In the genomic region with DNA sequence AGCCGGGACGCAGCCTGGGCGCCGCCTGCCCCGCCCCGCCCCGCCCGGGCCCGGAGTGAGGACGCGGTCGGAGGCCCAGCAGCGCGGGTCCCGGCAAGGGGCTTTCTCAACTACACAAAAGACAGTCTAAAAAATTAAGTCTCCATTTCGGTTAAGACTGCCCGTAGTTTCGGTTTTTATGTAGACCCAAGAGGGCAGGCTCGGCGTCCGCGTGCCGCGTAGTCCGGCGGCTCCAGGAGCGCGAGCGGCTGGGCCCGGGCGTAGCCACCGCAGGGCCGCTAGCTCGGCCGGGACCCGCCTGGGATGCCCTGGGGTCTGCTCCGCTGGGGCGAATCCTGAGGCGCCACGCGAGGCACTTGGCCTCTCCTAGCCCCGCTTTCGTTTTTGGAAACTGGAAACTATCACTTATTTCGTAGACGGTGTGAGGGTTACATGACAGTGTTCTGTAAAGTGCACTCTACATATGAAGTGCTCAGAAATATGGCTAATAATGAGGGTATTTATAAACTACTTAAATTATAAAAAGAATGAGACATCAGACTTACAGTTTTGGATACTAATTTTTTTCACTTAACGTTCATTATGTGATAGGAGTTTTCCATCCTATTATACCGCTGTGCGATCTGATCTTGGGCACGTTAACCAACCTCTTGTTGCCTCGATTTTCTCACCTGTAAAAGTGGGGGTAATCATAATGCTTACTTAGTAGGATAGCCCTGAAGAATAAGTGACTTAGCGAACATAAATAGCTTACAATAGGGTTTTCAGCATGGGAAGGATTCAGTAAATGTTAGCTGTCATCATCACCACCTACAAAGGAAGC, we compare ENCODE assay signal across 8 cellular contexts. TPM values are rescaled to one million over a fixed set of nuclear protein-coding genes. Genes with fewer than 3 reads are reported as not detected.
DNase-seq lines count a peak whose midpoint lies in the region; ATAC-seq, FAIRE-seq and TF ChIP-seq lines count a peak whose summit lies in the region.

No MANE protein-coding gene starts in this region.

- CTCF ChIA-PET in activated B cell treated with CpG ODN at 0.5 μM for 24 hours (lab: Charles Lee) (interaction anchor here (1.2 kb wide), 1 partner anchor 76 kb away, joined by 3 read pairs; no protein-coding TSS in a partner anchor), HepG2 (lab: Yijun Ruan, JAX; ENCODE audit: low intra/inter-chr PET ratio, low total read pairs) (no interaction called here)

- peak overlapping the region; percentile 86 for H3K4me3 Mint-ChIP-seq in activated B cell treated with CpG ODN at 0.5 μM for 24 hours

- no peak for TF ChIP-seq CTCF in activated B cell treated with CpG ODN at 0.5 μM for 24 hours (IDR thresholded peaks at IDR 0.05)
- no peak for TF ChIP-seq CTCF in colonic mucosa (IDR thresholded peaks at IDR 0.05)
- no peak for TF ChIP-seq CTCF in HepG2 (CRISPR knock-in tag; IDR thresholded peaks at IDR 0.05)

- H3K9me3 ChIP-seq in HUES48 (ENCODE audit: control insufficient read depth, insufficient read depth, low read length) (no peaks in the 10 kb centered on the region), colonic mucosa (no peaks in the 10 kb centered on the region), HepG2 (ENCODE audit: low read length) (no peaks in the 10 kb centered on the region)

- H2AFZ ChIP-seq in HepG2 (ENCODE audit: low read length), result no peak overlapping the region

- TF ChIP-seq RAD21 in HepG2 (CRISPR knock-in tag; IDR thresholded peaks at IDR 0.05), result no peak; the same call in 1 of the 2 replicates

- no peaks in the 10 kb centered on the region for H3K27me3 Mint-ChIP-seq in activated B cell treated with CpG ODN at 0.5 μM for 24 hours

- BruUV-seq in HepG2 (replicated peaks; lab: Mats Ljungman, UMichigan), result TSS peak; percentile 55

- H3K27ac ChIP-seq in HUES48 (ENCODE audit: low read depth, low read length) (no peak overlapping the region), colonic mucosa (peak overlapping the region; percentile 78), HepG2 (ENCODE audit: extremely low read length, insufficient read depth, low read length) (peak overlapping the region; percentile 60)

- no peaks in the 10 kb centered on the region for H3K9me3 Mint-ChIP-seq in activated B cell treated with CpG ODN at 0.5 μM for 24 hours

- H3K4me1 Mint-ChIP-seq in activated B cell treated with CpG ODN at 0.5 μM for 24 hours, result peaks cover 20% of the 10 kb centered on the region

- peaks cover 26% of the 10 kb centered on the region for H3K79me2 ChIP-seq in HepG2 (ENCODE audit: insufficient read depth, low read length)

- ATAC-seq in GM21423 (IDR thresholded peaks at IDR 0.05; ENCODE audit: unreplicated experiment) (peak; percentile 55), activated B cell treated with CpG ODN at 0.5 μM for 24 hours (ENCODE audit: low read depth) (peak; percentile 71), HepG2 (peak; percentile 77)

- in situ Hi-C loops in G401 (cut with HindIII; ENCODE audit: low sequenced_read_pairs) (no loop called here), HepG2 (cut with HindIII; ENCODE audit: extremely low pct_ligation_motif_present, low pct_unique_long_range_greater_than_20kb) (no loop called here)

- H3K36me3 ChIP-seq in HUES48 (ENCODE audit: control insufficient read depth, insufficient read depth, low read length) (no peaks in the 10 kb centered on the region), colonic mucosa (no peaks in the 10 kb centered on the region), HepG2 (replicated peaks in 1 of 2; ENCODE audit: control insufficient read depth in 1 of 2, insufficient read depth in 2 of 2, low read length in 2 of 2) (no peaks in the 10 kb centered on the region)

- no peak overlapping the region for H3K27ac Mint-ChIP-seq in activated B cell treated with CpG ODN at 0.5 μM for 24 hours

- FAIRE-seq in HepG2 (lab: Jason Lieb, UNC), result no peak

- H3K4me2 ChIP-seq in HepG2 (ENCODE audit: low read depth, low read length), result peak overlapping the region; percentile 89

- H3K9ac ChIP-seq in HUES48 (ENCODE audit: low read depth, low read length), result peak overlapping the region; percentile 31; the same call in 1 of the 2 replicates
- peak overlapping the region; percentile 49 to 79 for H3K9ac ChIP-seq in colonic mucosa (ENCODE audit: low read depth in 2 of 2, low read length in 2 of 2)
- H3K9ac ChIP-seq in HepG2 (ENCODE audit: insufficient read depth, low read depth, low read length), result peak overlapping the region; percentile 83

- DNase-seq in G401 (ENCODE audit: low spot score) (peak; percentile 42), activated B cell treated with CpG ODN at 0.5 μM for 24 hours (peak; percentile 49), colonic mucosa (peak; percentile 41), HepG2 (ENCODE audit: low spot score) (no peak), ureter (ENCODE audit: low spot score) (no peak)
- peak in 2 of 3 experiments; percentile 25 to 31 for DNase-seq in stimulated activated CD4-positive, alpha-beta T cell treated with anti-CD3 and anti-CD28 coated beads, TNF-alpha, amount 100 ng/mL, for 4 hours (ENCODE audit: low read depth in 3 of 3)

- H3K4me1 ChIP-seq in HUES48 (ENCODE audit: control insufficient read depth, insufficient read depth, low read length) (peaks cover 29% of the 10 kb centered on the region), colonic mucosa (no peaks in the 10 kb centered on the region), HepG2 (ENCODE audit: insufficient read depth, low read length) (peaks cover 66% of the 10 kb centered on the region)

- peaks cover 28% of the 10 kb centered on the region for H3K27me3 ChIP-seq in HUES48 (ENCODE audit: control insufficient read depth, insufficient read depth, low read length)
- no peaks in the 10 kb centered on the region for H3K27me3 ChIP-seq in colonic mucosa
- no peaks in the 10 kb centered on the region; a peak in 1 of 5 replicates for H3K27me3 ChIP-seq in HepG2 (ENCODE audit: control insufficient read depth in 1 of 2, insufficient read depth in 2 of 2, low read length in 2 of 2)

- H3K36me3 Mint-ChIP-seq in activated B cell treated with CpG ODN at 0.5 μM for 24 hours (ENCODE audit: low read depth), result no peaks in the 10 kb centered on the region

- H4K20me1 ChIP-seq in HepG2 (ENCODE audit: insufficient read depth, low read length), result no peaks in the 10 kb centered on the region

- POLR2A ChIA-PET in activated B cell treated with CpG ODN at 0.5 μM for 24 hours (lab: Charles Lee), result interaction anchor here (0.6 to 2.2 kb wide), 5 partner anchors 29 to 827 kb away, joined by 3 to 8 read pairs (median 5); partner anchors contain the start of genes COA1, MRPL32, PSMA2 and STK17A
- POLR2A ChIA-PET in HepG2 (lab: Yijun Ruan, JAX), result interaction anchor here (1.3 to 2.9 kb wide), 6 partner anchors 9 to 177 kb away, joined by 6 to 28 read pairs (median 14); partner anchors contain the start of genes COA1 and STK17A

- TF ChIP-seq POLR2A in HepG2 (IDR thresholded peaks at IDR 0.05; ENCODE audit: insufficient read depth in 1 of 2, low read depth in 2 of 2, low read length in 2 of 2), result no peak

- intact Hi-C loops in activated B cell treated with CpG ODN at 0.5 μM for 24 hours (cut with micrococcal nuclease), result loop anchor here (2.0 kb wide), 1 partner anchor 30 kb away; the partner anchor contains the start of gene COA1
- intact Hi-C loops in colonic mucosa (cut with DNase I), result no loop called here
- intact Hi-C loops in HepG2 (cut with micrococcal nuclease; ENCODE audit: unreplicated experiment), result loop anchor here (2.0 to 5.0 kb wide), 2 partner anchors 28 to 53 kb away; no protein-coding TSS in a partner anchor

- no peak for TF ChIP-seq EP300 in HepG2 (IDR thresholded peaks at IDR 0.05; ENCODE audit: low read depth in 2 of 2, low read length in 2 of 2)
- TF ChIP-seq EP300 in HepG2 (CRISPR knock-in tag; IDR thresholded peaks at IDR 0.05; ENCODE audit: borderline replicate concordance), result no peak

- 9% methylated on average over 14 of the region's 51 CpGs for WGBS in HepG2 (ENCODE audit: low lambda C conversion rate)

- H3K4me3 ChIP-seq in HUES48 (ENCODE audit: low read depth, low read length) (peak overlapping the region; percentile 72), colonic mucosa (peak overlapping the region; percentile 74), HepG2 (replicated peaks in 1 of 3; ENCODE audit: insufficient read depth in 1 of 3, low read depth in 2 of 3, low read length in 3 of 3) (peak overlapping the region; percentile 75 to 91 (median 82))

RNA-seq across cellular contexts. Expression of gene BLVRA, which starts 0.6 kb away (rescaled TPM):
- 145 and 190 TPM in 2 replicates for total RNA-seq in G401 (2014; rRNA removed; shearing (Covaris generic))
- total RNA-seq in activated B cell treated with CpG ODN at 0.5 μM for 24 hours (8.5 and 10.2 TPM in 2 replicates), colonic mucosa (10 to 100 TPM in 1 of 2 donors, 1 to 10 TPM in 1; 5.4 to 14.7 TPM), HepG2 (2016; rRNA removed; fragmentation: Illumina TruSeq; extraction: Trizol) (64.2 and 95.5 TPM in 2 replicates), ureter (35.9 TPM)
- total RNA-seq in HepG2 (2016; cell fraction: cytosol; rRNA removed; fragmentation: Illumina TruSeq; extraction: Trizol; ENCODE audit: low read depth), result 21.9 and 23.4 TPM in 2 replicates
- 67.8 and 102 TPM in 2 replicates for total RNA-seq in HepG2 (2016; cell fraction: insoluble cytoplasmic fraction; rRNA removed; fragmentation: Illumina TruSeq; extraction: Trizol)
- 20.5 and 21.4 TPM in 2 replicates for total RNA-seq in HepG2 (2016; cell fraction: membrane; rRNA removed; fragmentation: Illumina TruSeq; extraction: Trizol)
- total RNA-seq in HepG2 (2016; cell fraction: nucleus; rRNA removed; fragmentation: Illumina TruSeq; extraction: Trizol), result 27.3 and 29.0 TPM in 2 replicates
- polyA plus RNA-seq in HepG2 (2011; rRNA removed), result 34.5 and 39.2 TPM in 2 replicates
- 47.8 and 49.9 TPM in 2 replicates for polyA plus RNA-seq in HepG2 (2011; cell fraction: cytosol; rRNA removed)
- 12.4 and 14.9 TPM in 2 replicates for polyA plus RNA-seq in HepG2 (2011; cell fraction: nucleus; rRNA removed)
- polyA plus RNA-seq in HepG2 (2012), result 44.0 and 55.0 TPM in 2 replicates
- 24.0 and 27.8 TPM in 2 replicates for polyA plus RNA-seq in HepG2 (2016; cell fraction: cytosol; fragmentation: Illumina TruSeq; extraction: Trizol; ENCODE audit: low read depth)
- polyA plus RNA-seq in HepG2 (2016; cell fraction: insoluble cytoplasmic fraction; fragmentation: Illumina TruSeq; extraction: Trizol; ENCODE audit: low read depth), result 114 and 128 TPM in 2 replicates
- 19.9 and 21.4 TPM in 2 replicates for polyA plus RNA-seq in HepG2 (2016; cell fraction: membrane; fragmentation: Illumina TruSeq; extraction: Trizol; ENCODE audit: low read depth)
- 45.1 and 49.9 TPM in 2 replicates for polyA plus RNA-seq in HepG2 (2016; cell fraction: nucleus; fragmentation: Illumina TruSeq; extraction: Trizol; ENCODE audit: insufficient read depth, low read depth)
- polyA minus RNA-seq in HepG2 (2011; rRNA and poly(A)+ RNA removed; ENCODE audit: low replicate concordance), result 29.9 and 40.1 TPM in 2 replicates
- polyA minus RNA-seq in HepG2 (2011; cell fraction: cytosol; rRNA and poly(A)+ RNA removed), result 17.3 and 18.1 TPM in 2 replicates
- 9.5 and 12.1 TPM in 2 replicates for polyA minus RNA-seq in HepG2 (2011; cell fraction: nucleus; rRNA and poly(A)+ RNA removed)

RNA-seq across cellular contexts. Expression of gene COA1, which starts 29.7 kb away (rescaled TPM):
- total RNA-seq in G401 (2014; rRNA removed; shearing (Covaris generic)), result 135 and 184 TPM in 2 replicates
- total RNA-seq in activated B cell treated with CpG ODN at 0.5 μM for 24 hours (49.2 and 56.9 TPM in 2 replicates), colonic mucosa (10 to 100 TPM; 24.8 to 45.1 TPM), HepG2 (2016; rRNA removed; fragmentation: Illumina TruSeq; extraction: Trizol) (65.7 and 73.8 TPM in 2 replicates), ureter (76.2 TPM)
- 55.7 and 58.2 TPM in 2 replicates for total RNA-seq in HepG2 (2016; cell fraction: cytosol; rRNA removed; fragmentation: Illumina TruSeq; extraction: Trizol; ENCODE audit: low read depth)
- total RNA-seq in HepG2 (2016; cell fraction: insoluble cytoplasmic fraction; rRNA removed; fragmentation: Illumina TruSeq; extraction: Trizol), result 70.5 and 77.2 TPM in 2 replicates
- total RNA-seq in HepG2 (2016; cell fraction: membrane; rRNA removed; fragmentation: Illumina TruSeq; extraction: Trizol), result 72.3 and 77.3 TPM in 2 replicates
- 76.7 and 96.2 TPM in 2 replicates for total RNA-seq in HepG2 (2016; cell fraction: nucleus; rRNA removed; fragmentation: Illumina TruSeq; extraction: Trizol)
- 32.1 and 33.2 TPM in 2 replicates for polyA plus RNA-seq in HepG2 (2011; rRNA removed)
- polyA plus RNA-seq in HepG2 (2011; cell fraction: cytosol; rRNA removed), result 26.3 and 35.6 TPM in 2 replicates
- 25.4 and 32.3 TPM in 2 replicates for polyA plus RNA-seq in HepG2 (2011; cell fraction: nucleus; rRNA removed)
- polyA plus RNA-seq in HepG2 (2012), result 50.0 and 53.2 TPM in 2 replicates
- 44.5 and 61.1 TPM in 2 replicates for polyA plus RNA-seq in HepG2 (2016; cell fraction: cytosol; fragmentation: Illumina TruSeq; extraction: Trizol; ENCODE audit: low read depth)
- polyA plus RNA-seq in HepG2 (2016; cell fraction: insoluble cytoplasmic fraction; fragmentation: Illumina TruSeq; extraction: Trizol; ENCODE audit: low read depth), result 79.5 and 94.9 TPM in 2 replicates
- 74.5 and 82.3 TPM in 2 replicates for polyA plus RNA-seq in HepG2 (2016; cell fraction: membrane; fragmentation: Illumina TruSeq; extraction: Trizol; ENCODE audit: low read depth)
- polyA plus RNA-seq in HepG2 (2016; cell fraction: nucleus; fragmentation: Illumina TruSeq; extraction: Trizol; ENCODE audit: insufficient read depth, low read depth), result 75.3 and 81.4 TPM in 2 replicates
- 53.0 and 124 TPM in 2 replicates for polyA minus RNA-seq in HepG2 (2011; rRNA and poly(A)+ RNA removed; ENCODE audit: low replicate concordance)
- 14.2 and 15.8 TPM in 2 replicates for polyA minus RNA-seq in HepG2 (2011; cell fraction: cytosol; rRNA and poly(A)+ RNA removed)
- 105 and 106 TPM in 2 replicates for polyA minus RNA-seq in HepG2 (2011; cell fraction: nucleus; rRNA and poly(A)+ RNA removed)

Comparison
In these comparisons a context has a peak if more than half of its experiments do, and no peak if none do; other contexts are left out.
1. DNase-seq: peak in G401 (single experiment), activated B cell treated with CpG ODN at 0.5 μM for 24 hours (single experiment), colonic mucosa (single experiment) and stimulated activated CD4-positive, alpha-beta T cell treated with anti-CD3 and anti-CD28 coated beads, TNF-alpha, amount 100 ng/mL, for 4 hours (2 of 3); none in HepG2 (single experiment) and ureter (single experiment).
2. H3K9ac ChIP-seq: peak in every context shown above with its lines; median percentile 83 in HepG2; 64 in colonic mucosa; 31 in HUES48.
3. Peak in every context shown above with its lines, with median percentiles within 50 percentile points of each other: ATAC-seq and H3K4me3 ChIP-seq.